16 cellular contexts compared by ENCODE assay signal in the genomic region with DNA sequence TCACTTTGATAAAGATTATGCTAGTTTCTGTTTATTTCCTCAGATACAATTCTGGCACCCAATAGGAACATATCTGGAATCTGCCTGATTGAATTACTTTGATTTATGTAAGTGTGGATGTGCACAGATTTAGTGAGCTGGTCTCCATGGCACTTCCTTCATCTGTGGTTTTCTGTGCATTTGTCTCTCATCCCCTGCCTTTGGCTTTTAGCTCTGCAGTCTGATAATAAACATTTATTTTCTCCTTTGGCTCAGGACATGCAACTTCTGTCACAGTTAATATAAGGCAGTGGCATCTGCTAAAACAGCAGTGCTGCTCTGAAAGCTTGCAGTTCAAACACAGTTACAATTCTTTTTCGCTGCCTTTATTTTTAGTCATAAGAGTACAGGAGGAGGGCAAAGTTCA.
"Had no signal": no experiment of that assay in that cellular context is flagged by ENCODE, and none has a peak within 500 bp of the region (broad histone marks: within the 10 kb centered on the region; RNA-seq: fewer than 3 reads in every experiment).

No MANE protein-coding gene starts in this region.

- H3K9me3 ChIP-seq: testis had no signal

- H3K4me3 ChIP-seq: cardiac muscle cell, SK-N-MC, testis, upper lobe of right lung had no signal

- H3K27ac ChIP-seq: cardiac muscle cell, SK-N-MC, testis, upper lobe of right lung had no signal

- H3K4me1 ChIP-seq: testis, upper lobe of right lung had no signal

- DNase-seq: activated CD4-positive, alpha-beta memory T cell treated with anti-CD3 and anti-CD28 coated beads for 36 hours; activated CD4-positive, CD25-positive, alpha-beta regulatory T cell treated with anti-CD3 and anti-CD28 coated beads, Interleukin-2, amount 50 U/mL, for 72 hours; activated CD8-positive, alpha-beta memory T cell treated with anti-CD3 and anti-CD28 coated beads, Interleukin-2, amount 10 ng/mL, durations not matched to agents 7 days and 5 days; activated naive CD4-positive, alpha-beta T cell treated with anti-CD3 and anti-CD28 coated beads, Interleukin-2, amount 10 ng/mL, durations not matched to agents 7 days and 5 days; activated T-cell treated with anti-CD3 and anti-CD28 coated beads, Interleukin-2, amount 50 U/mL, for 1 hour; hypothalamus; posterior cingulate gyrus; right cardiac atrium; stimulated activated naive CD8-positive, alpha-beta T cell treated with anti-CD3 and anti-CD28 coated beads, Interleukin-15, amount 100 ng/mL, for 72 hours; T-helper 1 cell; T1000; testis; upper lobe of right lung had no signal

- H3K36me3 ChIP-seq: cardiac muscle cell, upper lobe of right lung had no signal

- ATAC-seq: activated CD8-positive, alpha-beta memory T cell treated with anti-CD3 and anti-CD28 coated beads, Interleukin-2, amount 10 ng/mL, durations not matched to agents 7 days and 5 days; esophagus mucosa; right cardiac atrium; stimulated activated naive CD8-positive, alpha-beta T cell treated with anti-CD3 and anti-CD28 coated beads, Interleukin-15, amount 100 ng/mL, for 72 hours; upper lobe of right lung had no signal

- H3K27me3 ChIP-seq: cardiac muscle cell, testis, upper lobe of right lung had no signal
